9 cellular contexts compared by ENCODE assay signal in the genomic region with DNA sequence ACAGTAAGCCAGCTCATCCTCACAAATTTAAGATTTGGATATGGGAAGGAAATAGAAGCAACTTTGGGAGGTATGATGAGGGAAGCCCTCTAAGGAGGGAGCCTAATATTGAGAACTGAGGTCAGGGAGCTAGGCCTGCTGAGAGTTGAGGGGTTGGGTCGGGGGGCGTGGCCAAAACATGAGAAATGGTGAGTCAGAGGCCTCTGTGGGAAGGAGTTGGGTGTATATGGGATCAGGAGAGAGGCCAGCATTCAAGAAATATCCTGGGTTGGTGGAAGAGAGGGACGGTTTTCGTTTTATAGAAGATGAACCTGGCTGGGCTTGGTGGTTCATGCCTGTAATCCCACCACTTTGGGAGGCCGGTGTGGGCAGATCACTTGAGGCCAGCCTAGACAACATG. TPM values are rescaled to one million over a fixed set of nuclear protein-coding genes. Genes with fewer than 3 reads are reported as not detected.
DNase-seq lines count a peak whose midpoint lies in the region; ATAC-seq, FAIRE-seq and TF ChIP-seq lines count a peak whose summit lies in the region.
"Had no signal": no experiment of that assay in that cellular context is flagged by ENCODE, and none has a peak within 500 bp of the region (broad histone marks: within the 10 kb centered on the region; RNA-seq: fewer than 3 reads in every experiment).

No MANE protein-coding gene starts in this region.

- H2AFZ ChIP-seq in IMR-90 (replicated peaks; ENCODE audit: low read length, poor library complexity) (peak overlapping the region; percentile 56), K562 (ENCODE audit: low read depth, low read length) (no peak overlapping the region)

- H4K8ac ChIP-seq in IMR-90 (ENCODE audit: low read depth in 2 of 2, low read length in 2 of 2), result peak overlapping the region; percentile 83 to 99

- intact Hi-C loops in Caco-2 (cut with micrococcal nuclease; ENCODE audit: unreplicated experiment) (no loop called here), IMR-90 (cut with micrococcal nuclease) (loop anchor here (1.0 to 5.0 kb wide), 2 partner anchors 37 to 110 kb away; no protein-coding TSS in a partner anchor), K562 (cut with micrococcal nuclease) (no loop called here)

- no peaks in the 10 kb centered on the region for H3K27me3 Mint-ChIP-seq in Caco-2 (ENCODE audit: insufficient read depth, unreplicated experiment)
- H3K27me3 Mint-ChIP-seq in nephron progenitor cell (ENCODE audit: low read depth, poor library complexity), result peaks cover 4% of the 10 kb centered on the region

- dilution Hi-C loops in IMR-90 (cut with HindIII; ENCODE audit: low sequenced_read_pairs, unreplicated experiment), result no loop called here

- peak overlapping the region; percentile 99 for H4K5ac ChIP-seq in IMR-90 (ENCODE audit: low read depth, low read length)

- H4K20me1 ChIP-seq in IMR-90 (ENCODE audit: insufficient read depth, low read length) (peaks cover 6% of the 10 kb centered on the region), K562 (replicated peaks; ENCODE audit: control insufficient read depth, insufficient read depth, low read length) (peaks cover 9% of the 10 kb centered on the region; the same call in 1 of the 2 replicates)

- H3K9me3 Mint-ChIP-seq in Caco-2 (ENCODE audit: unreplicated experiment), result no peaks in the 10 kb centered on the region
- H3K9me3 Mint-ChIP-seq in nephron progenitor cell, result no peaks in the 10 kb centered on the region

- CTCF ChIA-PET in Caco-2 (lab: Charles Lee), result no interaction called here
- CTCF ChIA-PET in IMR-90 (lab: Yijun Ruan, JAX), result interaction anchor here (0.6 kb wide), 1 partner anchor 97 kb away, joined by 3 read pairs; no protein-coding TSS in a partner anchor
- CTCF ChIA-PET in K562 (lab: Yijun Ruan, JAX; ENCODE audit: low intra/inter-chr PET ratio), result no interaction called here
- CTCF ChIA-PET in GM10248 (lab: Yijun Ruan, JAX), result interaction anchor here (2.0 kb wide), 1 partner anchor 29 kb away, joined by 7 read pairs; no protein-coding TSS in a partner anchor

- TF ChIP-seq RAD21 in IMR-90 (IDR thresholded peaks at IDR 0.05; ENCODE audit: low read length) (no peak), K562 (CRISPR knock-in tag; conservative IDR thresholded peaks at IDR 0.05 in 1 of 2, IDR thresholded peaks at IDR 0.05 in 1 of 2) (no peak)

- POLR2A ChIA-PET in Caco-2 (lab: Charles Lee) (no interaction called here), IMR-90 (lab: Charles Lee; ENCODE audit: unreplicated experiment) (no interaction called here), K562 (lab: Yijun Ruan, JAX) (interaction anchor here (0.5 to 0.7 kb wide), 3 partner anchors 19 to 758 kb away, joined by 3 to 6 read pairs (median 3); no protein-coding TSS in a partner anchor), GM10248 (lab: Yijun Ruan, JAX) (no interaction called here)

- H3K4me3 ChIP-seq in Caco-2 (ENCODE audit: low read depth, low read length) (no peak overlapping the region), IMR-90 (ENCODE audit: insufficient read depth, low read depth, low read length) (no peak overlapping the region), K562 (no peak overlapping the region)
- H3K4me3 ChIP-seq: pancreas had no signal

- H2BK20ac ChIP-seq in IMR-90 (ENCODE audit: low read depth, low read length), result peak overlapping the region; percentile 99

- H4K91ac ChIP-seq in IMR-90 (ENCODE audit: insufficient read depth, low read depth, low read length), result peak overlapping the region; percentile 100

- peaks cover 18 to 63% of the 10 kb centered on the region in 2 experiments for H3K79me1 ChIP-seq in IMR-90 (ENCODE audit: low read depth in 1 of 2, low read length in 2 of 2)

- H3K4me2 ChIP-seq in IMR-90 (ENCODE audit: low read depth, low read length) (peak overlapping the region; percentile 47), K562 (ENCODE audit: insufficient read depth, low read length) (peak overlapping the region; percentile 51)

- no peak for DNase-seq in Caco-2
- DNase-seq in IMR-90, result peak; percentile 93
- peak; percentile 76 to 84 (median 80) for DNase-seq in K562 (ENCODE audit: extremely low read depth in 1 of 4, low spot score in 3 of 4)
- DNase-seq in nephron progenitor cell, result no peak
- no peak for DNase-seq in GM10248 (ENCODE audit: extremely low spot score)
- no peak for DNase-seq in occipital lobe (lab: John Stamatoyannopoulos, UW)
- DNase-seq: pancreas had no signal

- in situ Hi-C loops in IMR-90 (cut with MboI; ENCODE audit: low sequenced_read_pairs) (no loop called here), K562 (cut with MboI) (no loop called here)

- H3K14ac ChIP-seq in IMR-90 (replicated peaks; ENCODE audit: low read depth, low read length), result peak overlapping the region; percentile 98

- no peaks in the 10 kb centered on the region for H3K9me3 ChIP-seq in Caco-2
- H3K9me3 ChIP-seq in IMR-90 (ENCODE audit: control insufficient read depth, insufficient read depth, low read length), result no peaks in the 10 kb centered on the region
- no peaks in the 10 kb centered on the region for H3K9me3 ChIP-seq in K562 (replicated peaks; ENCODE audit: control insufficient read depth, insufficient read depth, low read depth, low read length)
- H3K9me3 ChIP-seq: pancreas had no signal

- TF ChIP-seq POLR2A in IMR-90 (IDR thresholded peaks at IDR 0.05; ENCODE audit: low read depth, low read length) (peak; percentile 71), K562 (conservative IDR thresholded peaks at IDR 0.05) (no peak)

- no peaks in the 10 kb centered on the region; the same call in 2 of the 3 replicates for H3K79me2 ChIP-seq in K562 (ENCODE audit: control insufficient read depth, insufficient read depth, low read length)

- BruUV-seq in Caco-2 (replicated peaks; lab: Mats Ljungman, UMichigan) (no TSS peak), IMR-90 (replicated peaks; lab: Mats Ljungman, UMichigan) (no TSS peak), K562 (replicated peaks; lab: Mats Ljungman, UMichigan) (no TSS peak)

- H3K36me3 Mint-ChIP-seq in Caco-2 (ENCODE audit: insufficient read depth, unreplicated experiment) (peaks cover 18% of the 10 kb centered on the region), nephron progenitor cell (ENCODE audit: low read depth) (peaks cover 23% of the 10 kb centered on the region)

- H3K4me3 Mint-ChIP-seq in Caco-2 (ENCODE audit: unreplicated experiment) (no peak overlapping the region), nephron progenitor cell (peak overlapping the region; percentile 3)

- peaks cover 23% of the 10 kb centered on the region for H3K4me1 Mint-ChIP-seq in Caco-2 (ENCODE audit: low read depth, unreplicated experiment)
- peaks cover 57% of the 10 kb centered on the region for H3K4me1 Mint-ChIP-seq in nephron progenitor cell

- no peaks in the 10 kb centered on the region for H3K27me3 ChIP-seq in Caco-2 (replicated peaks; ENCODE audit: control insufficient read depth, insufficient read depth, low read length)
- no peaks in the 10 kb centered on the region for H3K27me3 ChIP-seq in IMR-90 (ENCODE audit: control insufficient read depth, insufficient read depth, low read length)
- no peaks in the 10 kb centered on the region for H3K27me3 ChIP-seq in K562 (ENCODE audit: control insufficient read depth in 2 of 2, insufficient read depth in 2 of 2, low read length in 2 of 2)
- H3K27me3 ChIP-seq: pancreas had no signal

- peak overlapping the region; percentile 99 for H3K4ac ChIP-seq in IMR-90 (ENCODE audit: low read depth, low read length)

- H2BK5ac ChIP-seq in IMR-90 (ENCODE audit: low read depth, low read length, poor library complexity, severe bottlenecking), result peak overlapping the region; percentile 100

- peak overlapping the region; percentile 97 for H2AK9ac ChIP-seq in IMR-90 (replicated peaks; ENCODE audit: low read depth, low read length, poor library complexity)

- peak; percentile 71 for ATAC-seq in IMR-90 (ENCODE audit: low read depth)
- peak; percentile 94 for ATAC-seq in K562
- ATAC-seq in GM19452 (IDR thresholded peaks at IDR 0.05; ENCODE audit: unreplicated experiment), result no peak
- ATAC-seq in GM18873 (IDR thresholded peaks at IDR 0.05; ENCODE audit: low FRiP score, unreplicated experiment), result no peak

- WGBS in IMR-90 (ENCODE audit: extremely low coverage in 2 of 2, insufficient read length in 1 of 2), 2 experiments, result 0% methylated on average over 2 of the region's 5 CpGs; no CpG with 5 or more reads in 1 of the 2 experiments
- 1% methylated on average over 5 of the region's 5 CpGs for WGBS in K562 (ENCODE audit: insufficient coverage, low coverage, missing lambda C conversion rate)

- TF ChIP-seq EP300 in K562 (IDR thresholded peaks at IDR 0.05; ENCODE audit: low read length), result no peak

- peak overlapping the region; percentile 92 for H3K56ac ChIP-seq in IMR-90 (ENCODE audit: extremely low read depth, insufficient read depth, low read length)

- no peak for TF ChIP-seq CTCF in Caco-2 (IDR thresholded peaks at IDR 0.05; ENCODE audit: insufficient read depth in 1 of 2, low read depth in 1 of 2, low read length in 1 of 2, severe bottlenecking in 1 of 2, unreplicated experiment in 1 of 2)
- no peak for TF ChIP-seq CTCF in IMR-90 (conservative IDR thresholded peaks at IDR 0.05; ENCODE audit: low read depth, low read length)
- TF ChIP-seq CTCF in K562 (IDR thresholded peaks at IDR 0.05 in 2 of 3, conservative IDR thresholded peaks at IDR 0.05 in 1 of 3; ENCODE audit: insufficient read depth in 2 of 3, low read depth in 1 of 3, low read length in 3 of 3), result no peak
- TF ChIP-seq CTCF in nephron progenitor cell (IDR thresholded peaks at IDR 0.05), result no peak
- no peak for TF ChIP-seq CTCF in GM10248 (IDR thresholded peaks at IDR 0.05; ENCODE audit: control extremely low read depth, extremely low read depth, low read depth, missing control alignments)

- H3K9ac ChIP-seq in IMR-90 (ENCODE audit: low read depth, low read length) (peak overlapping the region; percentile 65), K562 (ENCODE audit: insufficient read depth in 1 of 2, low read depth in 2 of 2, low read length in 2 of 2) (peak overlapping the region in 1 of 2 experiments; percentile 30; a peak in 2 of 4 replicates)

- H3K27ac Mint-ChIP-seq in Caco-2 (ENCODE audit: unreplicated experiment) (peak overlapping the region; percentile 39), nephron progenitor cell (no peak overlapping the region)

- peaks cover 41% of the 10 kb centered on the region for H3K9me1 ChIP-seq in IMR-90 (ENCODE audit: insufficient read depth, low read length)
- peaks cover 6% of the 10 kb centered on the region for H3K9me1 ChIP-seq in K562 (ENCODE audit: control insufficient read depth, insufficient read depth, low read length)

- peak overlapping the region; percentile 99 for H3K18ac ChIP-seq in IMR-90 (ENCODE audit: low read depth, low read length)

- peak overlapping the region; percentile 98 for H3K27ac ChIP-seq in IMR-90 (ENCODE audit: insufficient read depth, low read length)
- peak overlapping the region; percentile 50; the same call in 1 of the 3 replicates for H3K27ac ChIP-seq in K562 (ENCODE audit: extremely low read depth, low read depth, low read length)

- H3K36me3 ChIP-seq in Caco-2 (ENCODE audit: control insufficient read depth, insufficient read depth, low read length) (no peaks in the 10 kb centered on the region; the same call in 1 of the 2 replicates), IMR-90 (ENCODE audit: control insufficient read depth, insufficient read depth, low read length) (peaks cover 11% of the 10 kb centered on the region), K562 (ENCODE audit: control insufficient read depth, insufficient read depth, low read length) (peaks cover 47% of the 10 kb centered on the region)

- peak overlapping the region; percentile 99 for H2BK15ac ChIP-seq in IMR-90 (ENCODE audit: low read depth, low read length)

- peak overlapping the region; percentile 99 for H2BK120ac ChIP-seq in IMR-90 (ENCODE audit: low read depth, low read length)

- peak overlapping the region; percentile 99 for H2AK5ac ChIP-seq in IMR-90 (ENCODE audit: low read depth, low read length)

- FAIRE-seq in K562 (lab: Jason Lieb, UNC), result peak; percentile 90
- FAIRE-seq: pancreas had no signal

- H3K23ac ChIP-seq in IMR-90 (ENCODE audit: low read depth, low read length), result peak overlapping the region; percentile 95

- H3K4me1 ChIP-seq in Caco-2 (peaks cover 11% of the 10 kb centered on the region), IMR-90 (ENCODE audit: control insufficient read depth, insufficient read depth, low read length) (peaks cover 35% of the 10 kb centered on the region), K562 (replicated peaks in 1 of 2; ENCODE audit: control insufficient read depth in 2 of 2, insufficient read depth in 2 of 2, low read length in 2 of 2) (peaks cover 14 to 22% of the 10 kb centered on the region in 2 experiments; a peak in 4 of 5 replicates)
- H3K4me1 ChIP-seq: pancreas had no signal

RNA-seq across cellular contexts. Expression of a gene that starts 48.4 kb away (rescaled TPM):
- total RNA-seq in Caco-2 (2022) (27.0 and 27.9 TPM in 2 replicates), IMR-90 (2012; rRNA removed) (16.5 and 18.3 TPM in 2 replicates), K562 (2014; rRNA removed) (9.8 and 13.6 TPM in 2 replicates), K562 (2014; rRNA removed; fragmentation: Illumina TruSeq; extraction: Trizol) (11.4 and 13.2 TPM in 2 replicates), K562 (2015; rRNA removed; fragmentation: Illumina TruSeq; extraction: Trizol) (8.5 and 10.0 TPM in 2 replicates), K562 (2021) (22.1 and 22.3 TPM in 2 replicates), occipital lobe (20.4 TPM)
- polyA plus RNA-seq in IMR-90 (2012; rRNA removed) (15.4 and 15.9 TPM in 2 replicates), K562 (2011; rRNA removed) (8.8 and 10.4 TPM in 2 replicates), K562 (2014; fragmentation: Illumina TruSeq; extraction: Trizol) (15.6 and 16.1 TPM in 2 replicates), K562 (2014; fragmentation: Nextera tagmentation; extraction: Ambion mirVana) (1 to 10 TPM in 1 of 2 experiments, under 1 TPM in 1; 1.00 to 1.4 TPM), K562 (2014; rRNA removed) (10.6 and 10.8 TPM in 2 replicates)
- 11.0 and 13.5 TPM in 2 replicates for polyA plus RNA-seq in IMR-90 (2012; cell fraction: cytosol; rRNA removed)
- 22.9 and 31.5 TPM in 2 replicates for polyA plus RNA-seq in IMR-90 (2012; cell fraction: nucleus; rRNA removed; ENCODE audit: low replicate concordance)
- 90.8 and 106 TPM in 2 replicates for total RNA-seq in K562 (2011; cell fraction: chromatin; rRNA removed; ENCODE audit: low replicate concordance)
- total RNA-seq in K562 (2011; cell fraction: nucleolus; rRNA removed), result 41.2 and 41.7 TPM in 2 replicates
- 59.0 and 65.7 TPM in 2 replicates for total RNA-seq in K562 (2011; cell fraction: nucleoplasm; rRNA removed)
- polyA plus RNA-seq in K562 (2011; cell fraction: cytosol; rRNA removed), result 7.3 and 8.2 TPM in 2 replicates
- polyA plus RNA-seq in K562 (2011; cell fraction: nucleus; rRNA removed), result 13.4 and 16.9 TPM in 2 replicates
- polyA plus RNA-seq in K562 (2012), result 13.6 and 19.6 TPM in 2 replicates
- polyA minus RNA-seq in K562 (2011; rRNA and poly(A)+ RNA removed), result 35.1 and 47.1 TPM in 2 replicates
- 21.8 and 27.7 TPM in 2 replicates for polyA minus RNA-seq in K562 (2011; cell fraction: cytosol; rRNA and poly(A)+ RNA removed)
- 14.4 and 24.4 TPM in 2 replicates for polyA minus RNA-seq in K562 (2011; cell fraction: nucleus; rRNA and poly(A)+ RNA removed)

RNA-seq across cellular contexts. Expression of a gene that starts 50.5 kb away (rescaled TPM):
- total RNA-seq in Caco-2 (2022) (23.0 and 23.7 TPM in 2 replicates), IMR-90 (2012; rRNA removed) (43.7 and 44.4 TPM in 2 replicates), K562 (2014; rRNA removed) (35.8 and 43.1 TPM in 2 replicates), K562 (2014; rRNA removed; fragmentation: Illumina TruSeq; extraction: Trizol) (18.2 and 22.0 TPM in 2 replicates), K562 (2015; rRNA removed; fragmentation: Illumina TruSeq; extraction: Trizol) (29.6 and 31.3 TPM in 2 replicates), K562 (2021) (33.3 and 38.2 TPM in 2 replicates), occipital lobe (8.1 TPM)
- polyA plus RNA-seq in IMR-90 (2012; rRNA removed) (62.5 and 63.6 TPM in 2 replicates), K562 (2011; rRNA removed) (20.0 and 24.5 TPM in 2 replicates), K562 (2014; fragmentation: Illumina TruSeq; extraction: Trizol) (39.2 and 40.1 TPM in 2 replicates), K562 (2014; fragmentation: Nextera tagmentation; extraction: Ambion mirVana) (1 to 10 TPM; 2.9 to 3.7 TPM), K562 (2014; rRNA removed) (21.1 and 31.5 TPM in 2 replicates)
- 73.1 and 112 TPM in 2 replicates for polyA plus RNA-seq in IMR-90 (2012; cell fraction: cytosol; rRNA removed)
- polyA plus RNA-seq in IMR-90 (2012; cell fraction: nucleus; rRNA removed; ENCODE audit: low replicate concordance), result 27.5 and 44.2 TPM in 2 replicates
- 19.9 and 32.5 TPM in 2 replicates for total RNA-seq in K562 (2011; cell fraction: chromatin; rRNA removed; ENCODE audit: low replicate concordance)
- 26.5 and 30.0 TPM in 2 replicates for total RNA-seq in K562 (2011; cell fraction: nucleolus; rRNA removed)
- 26.1 and 37.4 TPM in 2 replicates for total RNA-seq in K562 (2011; cell fraction: nucleoplasm; rRNA removed)
- 35.9 and 65.4 TPM in 2 replicates for polyA plus RNA-seq in K562 (2011; cell fraction: cytosol; rRNA removed)
- polyA plus RNA-seq in K562 (2011; cell fraction: nucleus; rRNA removed), result 24.2 and 31.3 TPM in 2 replicates
- polyA plus RNA-seq in K562 (2012), result 34.3 and 38.6 TPM in 2 replicates
- 25.2 and 29.1 TPM in 2 replicates for polyA minus RNA-seq in K562 (2011; rRNA and poly(A)+ RNA removed)
- 21.8 and 24.2 TPM in 2 replicates for polyA minus RNA-seq in K562 (2011; cell fraction: cytosol; rRNA and poly(A)+ RNA removed)
- polyA minus RNA-seq in K562 (2011; cell fraction: nucleus; rRNA and poly(A)+ RNA removed), result 12.3 and 19.3 TPM in 2 replicates

Comparison
In these comparisons a context has a peak if more than half of its experiments do, and no peak if none do; other contexts are left out.
1. DNase-seq: peak in IMR-90 (single experiment) and K562 (4 of 4); none in Caco-2 (0 of 2), nephron progenitor cell (single experiment), GM10248 (single experiment) and occipital lobe (single experiment).
2. ATAC-seq: peak in IMR-90 (single experiment) and K562 (single experiment); none in GM19452 (single experiment) and GM18873 (single experiment).
3. CTCF ChIA-PET loops: an anchor here in IMR-90 (0.6 kb wide) and GM10248 (2.0 kb wide); none called in Caco-2 and K562.